ENCODE assay signal across 8 cellular contexts in genomic region chr6:156777577-156777865, GRCh38. TPM values are rescaled to one million over a fixed set of nuclear protein-coding genes. Genes with fewer than 3 reads are reported as not detected.
DNase-seq lines count a peak whose midpoint lies in the region; ATAC-seq, FAIRE-seq and TF ChIP-seq lines count a peak whose summit lies in the region.

No MANE protein-coding gene starts in this region.

- 0 to 1% methylated on average over 5 to 32 of the region's 57 CpGs for WGBS in tibial nerve, 2 donors

- H3K79me2 ChIP-seq in keratinocyte (ENCODE audit: control insufficient read depth, insufficient read depth, low read length), result peaks cover 34% of the 10 kb centered on the region

- H3K9me1 ChIP-seq in keratinocyte (ENCODE audit: control insufficient read depth, extremely low read depth, insufficient read depth, low read length), result no peaks in the 10 kb centered on the region

- TF ChIP-seq CTCF in keratinocyte (optimal IDR thresholded peaks at IDR 0.05 in 1 of 3, IDR thresholded peaks at IDR 0.05 in 1 of 3, conservative IDR thresholded peaks at IDR 0.05 in 1 of 3; ENCODE audit: extremely low read depth in 1 of 3, insufficient read depth in 2 of 3, low read length in 3 of 3) (no peak), tibial nerve (IDR thresholded peaks at IDR 0.05) (no peak)

- H3K4me3 ChIP-seq in keratinocyte (ENCODE audit: control insufficient read depth in 2 of 3, extremely low read depth in 1 of 3, insufficient read depth in 2 of 3, low read depth in 1 of 3, low read length in 3 of 3) (peak overlapping the region; percentile 66 to 81 (median 67)), tibial nerve (peak overlapping the region; percentile 48 to 95 (median 72))

- H3K27ac ChIP-seq in keratinocyte (ENCODE audit: control insufficient read depth, insufficient read depth, low read length) (peak overlapping the region; percentile 93), tibial nerve (peak overlapping the region; percentile 97 to 100 (median 98))

- peaks cover 52% of the 10 kb centered on the region for H3K4me1 Mint-ChIP-seq in activated T-cell treated with anti-CD3 and anti-CD28 coated beads, Interleukin-2, amount 50 U/mL, for 72 hours (ENCODE audit: low read depth)
- peaks cover 6% of the 10 kb centered on the region for H3K4me1 Mint-ChIP-seq in activated T-helper 17 cell treated with anti-CD3 and anti-CD28 coated beads, Interleukin-2, amount 50 U/mL, for 72 hours

- dilution Hi-C loops in keratinocyte (cut with MboI; ENCODE audit: extremely low pct_ligation_motif_present, low sequenced_read_pairs), result no loop called here

- H3K4me1 ChIP-seq in keratinocyte (ENCODE audit: control insufficient read depth, extremely low read depth, insufficient read depth, low read length), result peaks cover 19% of the 10 kb centered on the region
- H3K4me1 ChIP-seq in tibial nerve, result peaks cover 0 to 45% (median 12%) of the 10 kb centered on the region in 4 donors

- no peak for FAIRE-seq in keratinocyte (lab: Jason Lieb, UNC)

- no peaks in the 10 kb centered on the region for H3K9me3 Mint-ChIP-seq in activated T-cell treated with anti-CD3 and anti-CD28 coated beads, Interleukin-2, amount 50 U/mL, for 72 hours
- H3K9me3 Mint-ChIP-seq in activated T-helper 17 cell treated with anti-CD3 and anti-CD28 coated beads, Interleukin-2, amount 50 U/mL, for 72 hours, result no peaks in the 10 kb centered on the region

- H3K27ac Mint-ChIP-seq in activated T-cell treated with anti-CD3 and anti-CD28 coated beads, Interleukin-2, amount 50 U/mL, for 72 hours, result no peak overlapping the region
- peak overlapping the region; percentile 94 for H3K27ac Mint-ChIP-seq in activated T-helper 17 cell treated with anti-CD3 and anti-CD28 coated beads, Interleukin-2, amount 50 U/mL, for 72 hours

- H3K27me3 ChIP-seq in keratinocyte (ENCODE audit: control insufficient read depth, extremely low read depth, insufficient read depth, low read length) (no peaks in the 10 kb centered on the region), tibial nerve (no peaks in the 10 kb centered on the region)

- no peak for TF ChIP-seq EP300 in tibial nerve (IDR thresholded peaks at IDR 0.05)

- H2AFZ ChIP-seq in keratinocyte (ENCODE audit: control insufficient read depth, low read length), result peak overlapping the region; percentile 73

- peak overlapping the region; percentile 93 to 96 for H3K4me3 Mint-ChIP-seq in activated T-cell treated with anti-CD3 and anti-CD28 coated beads, Interleukin-2, amount 50 U/mL, for 72 hours
- peak overlapping the region; percentile 92 for H3K4me3 Mint-ChIP-seq in activated T-helper 17 cell treated with anti-CD3 and anti-CD28 coated beads, Interleukin-2, amount 50 U/mL, for 72 hours

- H3K4me2 ChIP-seq in keratinocyte (ENCODE audit: control insufficient read depth, extremely low read depth, insufficient read depth, low read depth, low read length), result peak overlapping the region; percentile 95

- H3K9me3 ChIP-seq in keratinocyte (ENCODE audit: control insufficient read depth, low read depth, low read length), result no peaks in the 10 kb centered on the region
- H3K9me3 ChIP-seq in tibial nerve, result no peaks in the 10 kb centered on the region

- no peak for ATAC-seq in activated T-cell treated with anti-CD3 and anti-CD28 coated beads, Interleukin-2, amount 50 U/mL, for 72 hours (replicated peaks in 1 of 2)
- ATAC-seq in activated T-helper 17 cell treated with anti-CD3 and anti-CD28 coated beads, Interleukin-2, amount 50 U/mL, for 72 hours (replicated peaks), result no peak
- ATAC-seq in HG03565 (IDR thresholded peaks at IDR 0.05; ENCODE audit: unreplicated experiment), result no peak

- no peak for TF ChIP-seq POLR2A in tibial nerve (IDR thresholded peaks at IDR 0.05)

- no peaks in the 10 kb centered on the region for H3K27me3 Mint-ChIP-seq in activated T-cell treated with anti-CD3 and anti-CD28 coated beads, Interleukin-2, amount 50 U/mL, for 72 hours (ENCODE audit: low read depth)
- no peaks in the 10 kb centered on the region for H3K27me3 Mint-ChIP-seq in activated T-helper 17 cell treated with anti-CD3 and anti-CD28 coated beads, Interleukin-2, amount 50 U/mL, for 72 hours

- H3K36me3 Mint-ChIP-seq in activated T-cell treated with anti-CD3 and anti-CD28 coated beads, Interleukin-2, amount 50 U/mL, for 72 hours (ENCODE audit: insufficient read depth in 2 of 2), result peaks cover 5 to 6% of the 10 kb centered on the region in 2 donors
- H3K36me3 Mint-ChIP-seq in activated T-helper 17 cell treated with anti-CD3 and anti-CD28 coated beads, Interleukin-2, amount 50 U/mL, for 72 hours (ENCODE audit: low read depth), result peaks cover 34% of the 10 kb centered on the region

- DNase-seq in activated T-cell treated with anti-CD3 and anti-CD28 coated beads, Interleukin-2, amount 50 U/mL, for 72 hours, result no peak
- no peak for DNase-seq in activated T-cell treated with anti-CD3 and anti-CD28 coated beads for 4 hours
- no peak for DNase-seq in keratinocyte (ENCODE audit: low read depth, low spot score)
- DNase-seq in tibial nerve (ENCODE audit: low spot score in 2 of 2), result no peak
- no peak for DNase-seq in HK-2 (ENCODE audit: unreplicated experiment)
- DNase-seq in NCI-H2107 (lab: John Stamatoyannopoulos, UW), result no peak

- no peaks in the 10 kb centered on the region for H3K36me3 ChIP-seq in keratinocyte (ENCODE audit: control insufficient read depth in 2 of 2, extremely low read depth in 1 of 2, insufficient read depth in 2 of 2, low read length in 2 of 2)
- no peaks in the 10 kb centered on the region for H3K36me3 ChIP-seq in tibial nerve

- H3K9ac ChIP-seq in keratinocyte (ENCODE audit: control insufficient read depth, extremely low read depth, insufficient read depth, low read length), result peak overlapping the region; percentile 95

- no peaks in the 10 kb centered on the region for H4K20me1 ChIP-seq in keratinocyte (ENCODE audit: control insufficient read depth, extremely low read depth, insufficient read depth, low read length)

RNA-seq across cellular contexts. Expression of gene ARID1B, which starts 0.3 kb away (rescaled TPM):
- total RNA-seq in activated T-cell treated with anti-CD3 and anti-CD28 coated beads, Interleukin-2, amount 50 U/mL, for 72 hours, result 10 to 100 TPM; 62.9 to 71.6 TPM
- 10 to 100 TPM; 66.7 to 67.3 TPM for total RNA-seq in activated T-helper 17 cell treated with anti-CD3 and anti-CD28 coated beads, Interleukin-2, amount 50 U/mL, for 72 hours
- 12.6 to 16.6 TPM (median 14.9 TPM) in 3 replicates for polyA plus RNA-seq in keratinocyte
- 23.5 TPM for polyA plus RNA-seq in keratinocyte (2011; ENCODE audit: low read depth)
- 13.7 and 14.6 TPM in 2 replicates for polyA plus RNA-seq in keratinocyte (2011; cell fraction: cytosol; rRNA removed)
- polyA plus RNA-seq in keratinocyte (2011; cell fraction: nucleus; rRNA removed), result 32.4 and 41.3 TPM in 2 replicates
- polyA plus RNA-seq in keratinocyte (2012; ENCODE audit: low replicate concordance), result 20.5 and 22.2 TPM in 2 replicates
- 57.6 to 94.5 TPM (median 76.6 TPM) in 3 replicates for polyA minus RNA-seq in keratinocyte
- polyA minus RNA-seq in keratinocyte (2011; cell fraction: cytosol; rRNA and poly(A)+ RNA removed), result 35.5 TPM
- 90.7 and 153 TPM in 2 replicates for polyA minus RNA-seq in keratinocyte (2011; cell fraction: nucleus; rRNA and poly(A)+ RNA removed)
- 100 to 1,000 TPM in 3 of 4 donors, 10 to 100 TPM in 1; 91.5 to 123 (median 110) TPM for total RNA-seq in tibial nerve
